In the genomic region with DNA sequence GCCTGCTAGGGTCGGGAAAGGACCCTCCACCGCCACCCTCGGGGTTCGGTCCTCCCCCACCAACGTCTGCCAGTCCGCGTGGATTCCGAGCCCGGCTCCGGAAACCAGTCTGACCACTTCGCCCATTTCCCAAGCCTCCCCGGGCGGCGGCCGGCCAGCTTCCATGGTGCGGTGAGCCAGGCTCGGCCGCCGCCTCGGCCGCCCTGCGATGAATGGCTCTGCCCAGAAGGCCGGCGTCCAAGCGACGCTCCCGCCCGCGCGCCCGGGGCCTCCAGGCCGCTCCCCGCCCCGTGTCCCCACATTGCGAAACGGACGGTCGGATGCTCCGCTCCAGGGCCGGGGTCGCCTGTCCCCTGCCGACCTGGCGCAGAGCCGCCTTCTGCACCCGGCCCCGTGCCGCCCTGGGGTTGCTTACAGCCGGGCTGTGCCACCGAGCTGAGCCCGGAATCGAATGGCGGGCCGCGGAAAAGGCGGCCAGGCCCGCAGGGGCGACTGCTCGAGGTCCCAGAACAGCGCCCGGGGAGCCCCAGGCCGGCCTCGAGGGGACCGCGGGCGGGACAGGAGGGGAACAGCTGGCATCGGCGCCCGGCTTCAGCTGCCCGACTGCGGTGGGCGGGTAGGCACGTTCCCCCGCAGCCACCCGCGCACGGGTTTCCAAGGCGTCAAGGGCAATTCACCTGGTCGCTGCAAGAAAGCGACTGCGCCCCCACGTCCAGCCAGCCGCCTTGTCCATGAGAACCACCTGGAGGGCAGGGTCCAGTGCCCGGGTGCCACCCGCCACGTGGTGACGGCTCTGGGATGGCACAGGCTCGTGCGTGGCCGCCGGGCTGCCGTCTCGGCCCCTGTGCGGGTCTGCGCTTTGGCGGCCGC, we compare ENCODE assay signal across 14 cellular contexts. TPM values are rescaled to one million over a fixed set of nuclear protein-coding genes. Genes with fewer than 3 reads are reported as not detected.
A peak's percentile ranks its signal among the peaks of the same experiment; 100 is the strongest.
DNase-seq lines count a peak whose midpoint lies in the region; ATAC-seq, FAIRE-seq and TF ChIP-seq lines count a peak whose summit lies in the region.
"Had no signal": no experiment of that assay in that cellular context is flagged by ENCODE, and none has a peak within 500 bp of the region (broad histone marks: within the 10 kb centered on the region; RNA-seq: fewer than 3 reads in every experiment).

No MANE protein-coding gene starts in this region.

- no peak for FAIRE-seq in bronchial epithelial cell (lab: Jason Lieb, UNC)
- FAIRE-seq: RCC 7860 had no signal

- H3K79me2 ChIP-seq in GM23248 (ENCODE audit: insufficient read depth) = no peaks in the 10 kb centered on the region

- H3K27me3 ChIP-seq in GM23248 (replicated peaks; ENCODE audit: insufficient read depth) (peaks cover 71% of the 10 kb centered on the region), bronchial epithelial cell (ENCODE audit: control insufficient read depth, insufficient read depth, low read length) (peaks cover 41% of the 10 kb centered on the region), skeletal muscle satellite cell (ENCODE audit: control insufficient read depth, insufficient read depth, low read length) (peaks cover 81% of the 10 kb centered on the region), tibial nerve (peaks cover 17 to 74% of the 10 kb centered on the region in 2 donors)

- H3K9ac ChIP-seq in GM23248 (no peak overlapping the region), skeletal muscle satellite cell (ENCODE audit: low read depth, low read length) (peak overlapping the region; percentile 23)

- H3K27ac Mint-ChIP-seq in progenitor cell of endocrine pancreas = no peak overlapping the region
- H3K27ac Mint-ChIP-seq: activated CD8-positive, alpha-beta T cell treated with anti-CD3 and anti-CD28 coated beads for 36 hours had no signal

- no peaks in the 10 kb centered on the region for H3F3A ChIP-seq in GM23248 (ENCODE audit: insufficient read depth)

- TF ChIP-seq CTCF in bronchial epithelial cell (IDR thresholded peaks at IDR 0.05; ENCODE audit: insufficient read depth, low read length, severe bottlenecking) (no peak), tibial nerve (IDR thresholded peaks at IDR 0.05) (no peak), progenitor cell of endocrine pancreas (IDR thresholded peaks at IDR 0.05; ENCODE audit: unreplicated experiment) (no peak)

- peaks cover 62% of the 10 kb centered on the region for H3K27me3 Mint-ChIP-seq in progenitor cell of endocrine pancreas

- H3K9me3 Mint-ChIP-seq in progenitor cell of endocrine pancreas (ENCODE audit: low read depth) = no peaks in the 10 kb centered on the region
- H3K9me3 Mint-ChIP-seq: activated CD8-positive, alpha-beta T cell treated with anti-CD3 and anti-CD28 coated beads for 36 hours had no signal

- ATAC-seq in GM21576 (IDR thresholded peaks at IDR 0.05; ENCODE audit: unreplicated experiment) = no peak
- ATAC-seq: activated CD8-positive, alpha-beta T cell treated with anti-CD3 and anti-CD28 coated beads for 36 hours had no signal

- TF ChIP-seq EP300 in tibial nerve (IDR thresholded peaks at IDR 0.05) = no peak

- no peak overlapping the region for H3K4me3 Mint-ChIP-seq in progenitor cell of endocrine pancreas (ENCODE audit: low read depth)

- DNase-seq in GM23248 = peak; percentile 79
- DNase-seq in bronchial epithelial cell (ENCODE audit: low read depth) = no peak
- peak; percentile 81 for DNase-seq in islet precursor cell
- DNase-seq in tibial nerve (ENCODE audit: low spot score in 2 of 2) = no peak
- no peak for DNase-seq in NCI-H748 treated with DMSO at 0.1 percent for 48 hours (lab: John Stamatoyannopoulos, UW)
- no peak for DNase-seq in progenitor cell of endocrine pancreas (ENCODE audit: low spot score, unreplicated experiment)
- DNase-seq: activated CD8-positive, alpha-beta T cell treated with anti-CD3 and anti-CD28 coated beads for 36 hours; DND-41; MM.1S; stimulated activated CD4-positive, alpha-beta T cell treated with anti-CD3 and anti-CD28 coated beads, Interleukin-15, amount 100 ng/mL, for 24 hours had no signal

- 10 to 11% methylated on average over 55 to 87 of the region's 96 CpGs for WGBS in GM23248 (ENCODE audit: low coverage in 1 of 2, low lambda C conversion rate in 2 of 2, missing lambda C conversion rate in 2 of 2), 2 experiments
- 7 to 8% methylated on average over 62 to 70 of the region's 96 CpGs for WGBS in tibial nerve, 2 donors

- H3K4me3 ChIP-seq in GM23248 (peak overlapping the region; percentile 50), bronchial epithelial cell (ENCODE audit: low read depth, low read length) (peak overlapping the region; percentile 30), skeletal muscle satellite cell (ENCODE audit: low read length) (peak overlapping the region; percentile 60), tibial nerve (peak overlapping the region in 2 of 4 donors; percentile 4 to 37)

- H3K4me1 Mint-ChIP-seq in progenitor cell of endocrine pancreas (ENCODE audit: low read depth) = peaks cover 20% of the 10 kb centered on the region

- H2AFZ ChIP-seq in GM23248 = no peak overlapping the region

- H3K4me1 ChIP-seq in GM23248 (ENCODE audit: insufficient read depth) (no peaks in the 10 kb centered on the region), skeletal muscle satellite cell (ENCODE audit: control insufficient read depth, insufficient read depth, low read length) (peaks cover 27% of the 10 kb centered on the region), tibial nerve (peaks cover 0 to 54% (median 42%) of the 10 kb centered on the region in 4 donors)

- H3K9me3 ChIP-seq in GM23248 (ENCODE audit: low read depth) (no peaks in the 10 kb centered on the region), skeletal muscle satellite cell (replicated peaks; ENCODE audit: low read length) (no peaks in the 10 kb centered on the region), tibial nerve (no peaks in the 10 kb centered on the region)

- H3K36me3 ChIP-seq in GM23248 (ENCODE audit: low read depth) = no peaks in the 10 kb centered on the region
- no peaks in the 10 kb centered on the region for H3K36me3 ChIP-seq in bronchial epithelial cell (ENCODE audit: control insufficient read depth, insufficient read depth, low read length)
- H3K36me3 ChIP-seq in skeletal muscle satellite cell (ENCODE audit: insufficient read depth, low read length) = no peaks in the 10 kb centered on the region
- no peaks in the 10 kb centered on the region for H3K36me3 ChIP-seq in tibial nerve

- H3K27ac ChIP-seq in GM23248 (no peak overlapping the region), tibial nerve (no peak overlapping the region)

- no peaks in the 10 kb centered on the region for H3K9me2 ChIP-seq in GM23248 (ENCODE audit: insufficient read depth)

- no peaks in the 10 kb centered on the region for H4K20me1 ChIP-seq in GM23248 (ENCODE audit: insufficient read depth)

- H3K4me2 ChIP-seq in GM23248 (ENCODE audit: unreplicated experiment) (peak overlapping the region; percentile 15), skeletal muscle satellite cell (ENCODE audit: low read length) (peak overlapping the region; percentile 80)

- in situ Hi-C loops in GM23248 (cut with MboI) = no loop called here

- no peak for TF ChIP-seq POLR2A in tibial nerve (IDR thresholded peaks at IDR 0.05)

- H3K36me3 Mint-ChIP-seq in progenitor cell of endocrine pancreas (ENCODE audit: insufficient read depth) = no peaks in the 10 kb centered on the region
- H3K36me3 Mint-ChIP-seq: brain had no signal

RNA-seq across cellular contexts. Expression of a gene that starts 18.3 kb away (rescaled TPM):
- 2.7 and 3.9 TPM in 2 replicates for total RNA-seq in GM23248 (2014; rRNA removed; shearing (Covaris generic))
- 5.9 and 6.4 TPM in 2 replicates for polyA plus RNA-seq in GM23248 (2016; fragmentation: Nextera tagmentation; extraction: Ambion mirVana)
- 2.6 and 2.7 TPM in 2 replicates for total RNA-seq in bronchial epithelial cell
- total RNA-seq in skeletal muscle satellite cell (2012; rRNA removed) = 1.5 and 3.5 TPM in 2 replicates
- 1 to 10 TPM in 1 of 4 donors, under 1 TPM in 2, not detected in 1; 0.84 to 4.2 (median 0.87) TPM for total RNA-seq in tibial nerve
- total RNA-seq in progenitor cell of endocrine pancreas = 21.7 and 23.1 TPM in 2 replicates

RNA-seq across cellular contexts. Expression of a gene that starts 24.0 kb away (rescaled TPM):
- total RNA-seq in GM23248 (2014; rRNA removed; shearing (Covaris generic)) = 11.4 and 18.9 TPM in 2 replicates
- 1.2 and 1.4 TPM in 2 replicates for polyA plus RNA-seq in GM23248 (2016; fragmentation: Nextera tagmentation; extraction: Ambion mirVana)
- 43.4 and 86.8 TPM in 2 replicates for total RNA-seq in bronchial epithelial cell
- 9.9 and 10.9 TPM in 2 replicates for total RNA-seq in skeletal muscle satellite cell (2012; rRNA removed)
- total RNA-seq in tibial nerve = 10 to 100 TPM; 11.6 to 15.3 (median 14.4) TPM
- total RNA-seq in progenitor cell of endocrine pancreas = 22.8 and 24.2 TPM in 2 replicates

RNA-seq across cellular contexts. Expression of a gene that starts 37.3 kb away (rescaled TPM):
- total RNA-seq in GM23248 (2014; rRNA removed; shearing (Covaris generic)) = 0.11 and 0.13 TPM in 2 replicates
- 0.13 and 0.23 TPM in 2 replicates for polyA plus RNA-seq in GM23248 (2016; fragmentation: Nextera tagmentation; extraction: Ambion mirVana)
- total RNA-seq in bronchial epithelial cell (1.1 and 2.3 TPM in 2 replicates), tibial nerve (1 to 10 TPM; 2.4 to 5.9 (median 4.5) TPM), progenitor cell of endocrine pancreas (106 and 111 TPM in 2 replicates)
- total RNA-seq in skeletal muscle satellite cell (2012; rRNA removed) = 1.8 and 2.4 TPM in 2 replicates

Comparison
In these comparisons a context has a peak if more than half of its experiments do, and no peak if none do; other contexts are left out.
1. DNase-seq: peak in GM23248 (single experiment) and islet precursor cell (single experiment); none in bronchial epithelial cell (single experiment), tibial nerve (0 of 2), NCI-H748 treated with DMSO at 0.1 percent for 48 hours (single experiment) and progenitor cell of endocrine pancreas (single experiment).
2. RNA of a gene that starts 37.3 kb away (total RNA-seq): 106 to 111 TPM in progenitor cell of endocrine pancreas; 2.4 to 5.9 TPM in tibial nerve, 1.1 to 2.3 TPM in bronchial epithelial cell and 0.11 to 0.13 TPM in GM23248; every median in the first group is over 10 times any median in the second.